31 cellular contexts compared by ENCODE assay signal in the genomic region with DNA sequence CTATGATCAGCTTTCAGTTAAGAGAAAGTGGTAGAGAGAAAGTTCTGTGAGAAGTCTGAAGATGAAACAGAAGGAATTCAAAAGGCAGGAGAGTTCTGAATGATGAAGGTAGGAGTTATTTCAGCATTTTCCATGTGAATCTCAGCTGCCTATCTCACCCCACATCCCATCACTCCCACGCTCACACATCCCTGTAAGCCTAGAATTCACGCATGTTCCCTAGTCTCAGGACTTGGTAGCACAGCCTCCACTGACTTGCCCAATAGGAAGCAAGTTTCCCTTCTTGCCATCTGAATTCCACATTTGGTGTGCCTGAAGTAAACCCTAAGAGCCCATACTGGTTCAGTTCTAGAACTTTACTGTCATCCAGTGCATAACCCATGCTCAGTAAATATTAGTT. TPM values are rescaled to one million over a fixed set of nuclear protein-coding genes. Genes with fewer than 3 reads are reported as not detected.
DNase-seq lines count a peak whose midpoint lies in the region; ATAC-seq, FAIRE-seq and TF ChIP-seq lines count a peak whose summit lies in the region.
"Had no signal": no experiment of that assay in that cellular context is flagged by ENCODE, and none has a peak within 500 bp of the region (broad histone marks: within the 10 kb centered on the region; RNA-seq: fewer than 3 reads in every experiment).

No MANE protein-coding gene starts in this region.

- H3K79me1 ChIP-seq in H1 (ENCODE audit: low read depth, low read length) (no peaks in the 10 kb centered on the region), mesendoderm (ENCODE audit: low read length) (no peaks in the 10 kb centered on the region)

- TF ChIP-seq EP300 in H1 (IDR thresholded peaks at IDR 0.05; ENCODE audit: borderline replicate concordance in 1 of 2, low read depth in 2 of 2, low read length in 2 of 2): no peak

- H3K4me3 Mint-ChIP-seq in GM23338 (no peak overlapping the region), MCF 10A (ENCODE audit: unreplicated experiment) (no peak overlapping the region)
- no peak overlapping the region for H3K4me3 Mint-ChIP-seq in stimulated activated effector memory CD8-positive, alpha-beta T cell treated with anti-CD3 and anti-CD28 coated beads, Interleukin-12 subunit alpha, Interleukin-12 subunit beta, amount 100 ng/mL, for 72 hours
- H3K4me3 Mint-ChIP-seq: CD4-positive, alpha-beta T cell; CD8-positive, alpha-beta T cell had no signal

- peaks cover 3% of the 10 kb centered on the region for H3K27me3 Mint-ChIP-seq in GM23338 (ENCODE audit: insufficient read depth, low read depth, poor library complexity)
- H3K27me3 Mint-ChIP-seq in MCF 10A (ENCODE audit: insufficient read depth, unreplicated experiment): no peaks in the 10 kb centered on the region

- H3K36me3 ChIP-seq in GM23338 (ENCODE audit: insufficient read depth) (no peaks in the 10 kb centered on the region), Loucy (ENCODE audit: insufficient read depth, low read length) (no peaks in the 10 kb centered on the region), H1 (ENCODE audit: control insufficient read depth in 2 of 4, insufficient read depth in 4 of 4, low read length in 3 of 4) (no peaks in the 10 kb centered on the region), mesendoderm (ENCODE audit: control insufficient read depth, insufficient read depth, low read length) (no peaks in the 10 kb centered on the region)
- H3K36me3 ChIP-seq: BE2C, BLaER1 had no signal

- ATAC-seq in GM23338 (no peak), GM18502 (IDR thresholded peaks at IDR 0.05; ENCODE audit: poor library complexity, unreplicated experiment) (no peak)
- ATAC-seq in stimulated activated effector memory CD8-positive, alpha-beta T cell treated with anti-CD3 and anti-CD28 coated beads, Interleukin-12 subunit alpha, Interleukin-12 subunit beta, amount 100 ng/mL, for 72 hours: no peak
- ATAC-seq: CD8-positive, alpha-beta T cell; GM12878 had no signal

- intact Hi-C loops in MCF 10A (cut with micrococcal nuclease): no loop called here

- H2BK20ac ChIP-seq in H1 (ENCODE audit: low read length): no peak overlapping the region

- POLR2A ChIA-PET in H1 (lab: Charles Lee; ENCODE audit: partially characterized antibody) (interaction anchor here (1.1 to 1.8 kb wide), 3 partner anchors 12 to 14 kb away, joined by 3 to 5 read pairs (median 5); no protein-coding TSS in a partner anchor), MCF 10A (lab: Yijun Ruan, JAX) (no interaction called here)

- no peak for TF ChIP-seq RAD21 in H1 (IDR thresholded peaks at IDR 0.05 in 1 of 2, conservative IDR thresholded peaks at IDR 0.05 in 1 of 2; ENCODE audit: low read depth in 2 of 2, low read length in 2 of 2)

- H4K20me1 ChIP-seq in GM23338 (replicated peaks; ENCODE audit: insufficient read depth): no peaks in the 10 kb centered on the region
- no peaks in the 10 kb centered on the region for H4K20me1 ChIP-seq in Loucy (ENCODE audit: insufficient read depth, low read length, poor library complexity, severe bottlenecking)
- H4K20me1 ChIP-seq in H1 (replicated peaks in 1 of 2; ENCODE audit: control insufficient read depth in 1 of 2, insufficient read depth in 2 of 2, low read length in 2 of 2): no peaks in the 10 kb centered on the region
- H4K20me1 ChIP-seq: BLaER1 had no signal

- H3K56ac ChIP-seq in H1 (replicated peaks; ENCODE audit: insufficient read length, low read depth, low read length) (no peak overlapping the region), mesendoderm (ENCODE audit: low read length) (peak overlapping the region; percentile 69)

- H3K9me2 ChIP-seq in GM23338 (ENCODE audit: insufficient read depth) (peaks cover 4% of the 10 kb centered on the region; the same call in 1 of the 2 replicates), Loucy (replicated peaks; ENCODE audit: low read depth, low read length) (no peaks in the 10 kb centered on the region)

- H2BK15ac ChIP-seq in H1 (ENCODE audit: low read length): 0 out of 2 replicates have a peak overlapping the region, but pooled peaks have one; percentile 62
- H2BK15ac ChIP-seq in mesendoderm (replicated peaks; ENCODE audit: low read depth): no peak overlapping the region

- 95% methylated on average over 2 of the region's 2 CpGs; no CpG with 5 or more reads in 1 of the 2 experiments for WGBS in H1 (ENCODE audit: extremely low coverage in 1 of 2, insufficient coverage in 1 of 2, insufficient read length in 1 of 2, insufficient replicate concordance in 2 of 2, low coverage in 1 of 2, low lambda C conversion rate in 2 of 2, missing lambda C conversion rate in 1 of 2), 2 experiments
- WGBS in mesendoderm (ENCODE audit: extremely low coverage, insufficient coverage, low lambda C conversion rate): no CpG with 5 or more reads among the region's 2 CpGs

- H3K4me2 ChIP-seq in GM23338: no peak overlapping the region
- H3K4me2 ChIP-seq in Loucy (ENCODE audit: low read depth, low read length, poor library complexity, severe bottlenecking): peak overlapping the region; percentile 61
- no peak overlapping the region for H3K4me2 ChIP-seq in H1 (ENCODE audit: insufficient read depth in 1 of 2, low read depth in 2 of 2, low read length in 2 of 2)
- H3K4me2 ChIP-seq in mesendoderm (ENCODE audit: low read length): no peak overlapping the region
- H3K4me2 ChIP-seq: BLaER1 had no signal

- H3K9me3 ChIP-seq in Loucy (ENCODE audit: insufficient read depth, low read depth, low read length) (peaks cover 11% of the 10 kb centered on the region; the same call in 1 of the 2 replicates), H1 (ENCODE audit: insufficient read depth in 2 of 2, low read depth in 1 of 2, low read length in 1 of 2) (0 out of 4 replicates have a peak, but pooled peaks cover 0 to 7% of the 10 kb centered on the region in 2 experiments)
- H3K9me3 ChIP-seq: BE2C had no signal

- H4K91ac ChIP-seq in H1 (replicated peaks; ENCODE audit: insufficient read length, low read length): no peak overlapping the region

- no peak overlapping the region for H3K27ac ChIP-seq in GM23338 (ENCODE audit: low read depth)
- no peak overlapping the region for H3K27ac ChIP-seq in H1 (ENCODE audit: low read depth, low read length)
- H3K27ac ChIP-seq in mesendoderm (ENCODE audit: low read depth, low read length): no peak overlapping the region
- H3K27ac ChIP-seq: BLaER1, C4-2B had no signal

- no peak for TF ChIP-seq CTCF in GM23338 (conservative IDR thresholded peaks at IDR 0.05; ENCODE audit: low read depth in 2 of 2)
- TF ChIP-seq CTCF in Loucy (conservative IDR thresholded peaks at IDR 0.05; ENCODE audit: low read length): no peak
- no peak for TF ChIP-seq CTCF in H1 (IDR thresholded peaks at IDR 0.05; ENCODE audit: control extremely low read depth in 1 of 3, insufficient read depth in 1 of 3, low read depth in 1 of 3, low read length in 3 of 3)
- TF ChIP-seq CTCF in MCF 10A (IDR thresholded peaks at IDR 0.05; ENCODE audit: unreplicated experiment): no peak

- no peak for FAIRE-seq in H1 (lab: Jason Lieb, UNC)
- FAIRE-seq: A204.1, GM12878, GM12892, GM19239 had no signal

- H3K36me3 Mint-ChIP-seq in GM23338 (ENCODE audit: low read depth) (peaks cover 13% of the 10 kb centered on the region; the same call in 2 of the 3 replicates), MCF 10A (ENCODE audit: insufficient read depth, unreplicated experiment) (no peaks in the 10 kb centered on the region)
- H3K36me3 Mint-ChIP-seq in stimulated activated effector memory CD8-positive, alpha-beta T cell treated with anti-CD3 and anti-CD28 coated beads, Interleukin-12 subunit alpha, Interleukin-12 subunit beta, amount 100 ng/mL, for 72 hours: no peaks in the 10 kb centered on the region
- H3K36me3 Mint-ChIP-seq: CD8-positive, alpha-beta T cell had no signal

- no peaks in the 10 kb centered on the region for H3F3A ChIP-seq in GM23338 (replicated peaks; ENCODE audit: low read depth)
- peaks cover 14% of the 10 kb centered on the region for H3F3A ChIP-seq in Loucy (ENCODE audit: low read depth)

- H3K23me2 ChIP-seq in H1 (ENCODE audit: low read depth, low read length): no peaks in the 10 kb centered on the region

- no peak overlapping the region for H3K23ac ChIP-seq in H1 (ENCODE audit: insufficient read length)
- H3K23ac ChIP-seq in mesendoderm (ENCODE audit: low read length): no peak overlapping the region

- no peak overlapping the region; the same call in 1 of the 2 replicates for H2BK12ac ChIP-seq in H1 (ENCODE audit: low read depth, low read length)

- TF ChIP-seq POLR2A in H1 (IDR thresholded peaks at IDR 0.05; ENCODE audit: control extremely low read depth in 1 of 2, low read depth in 2 of 2, low read length in 2 of 2): no peak

- H3K79me2 ChIP-seq in GM23338 (replicated peaks; ENCODE audit: insufficient read depth) (no peaks in the 10 kb centered on the region), Loucy (ENCODE audit: insufficient read depth, low read length) (no peaks in the 10 kb centered on the region), H1 (ENCODE audit: control insufficient read depth in 1 of 2, insufficient read depth in 2 of 2, low read length in 2 of 2) (no peaks in the 10 kb centered on the region), mesendoderm (ENCODE audit: control insufficient read depth, insufficient read depth, low read length) (no peaks in the 10 kb centered on the region)

- H3K9me3 Mint-ChIP-seq in GM23338 (peaks cover 13% of the 10 kb centered on the region; the same call in 2 of the 3 replicates), MCF 10A (ENCODE audit: unreplicated experiment) (peaks cover 8% of the 10 kb centered on the region)
- H3K9me3 Mint-ChIP-seq in stimulated activated effector memory CD8-positive, alpha-beta T cell treated with anti-CD3 and anti-CD28 coated beads, Interleukin-12 subunit alpha, Interleukin-12 subunit beta, amount 100 ng/mL, for 72 hours: peaks cover 5% of the 10 kb centered on the region

- no peak overlapping the region for H4K5ac ChIP-seq in H1 (ENCODE audit: insufficient read length, low read depth, low read length)
- H4K5ac ChIP-seq in mesendoderm (ENCODE audit: low read length): no peak overlapping the region

- no peak overlapping the region for H4K8ac ChIP-seq in H1 (ENCODE audit: extremely low read depth, insufficient read depth, low read length)
- H4K8ac ChIP-seq in mesendoderm (ENCODE audit: low read depth, low read length): no peak overlapping the region

- H3K4ac ChIP-seq in H1 (replicated peaks; ENCODE audit: insufficient read length, low read depth, low read length) (no peak overlapping the region), mesendoderm (ENCODE audit: low read depth, low read length) (no peak overlapping the region)

- DNase-seq in GM23338 (ENCODE audit: low spot score): no peak
- DNase-seq in H1 (ENCODE audit: low read depth in 1 of 2, low spot score in 2 of 2): no peak
- no peak for DNase-seq in mesendoderm
- no peak for DNase-seq in NCI-H1417 treated with DMSO at 0.1 percent for 48 hours (lab: John Stamatoyannopoulos, UW)
- DNase-seq in MCF 10A (ENCODE audit: unreplicated experiment): no peak
- no peak for DNase-seq in stimulated activated effector memory CD8-positive, alpha-beta T cell treated with anti-CD3 and anti-CD28 coated beads, Interleukin-12 subunit alpha, Interleukin-12 subunit beta, amount 100 ng/mL, for 72 hours (ENCODE audit: low spot score in 2 of 2)
- DNase-seq: 8988T; ACHN; BE2C; Caco-2; Calu3; CD4-positive, alpha-beta T cell; CD8-positive, alpha-beta T cell; DMS 273 treated with DMSO at 0.1 percent for 48 hours; DMS153; DMS53; DMS79; DND-41; EL; GDM1 had no signal

- CTCF ChIA-PET in H1 (lab: Charles Lee; ENCODE audit: partially characterized antibody): interaction anchor here (0.9 to 2.5 kb wide), 4 partner anchors 15 to 538 kb away, joined by 3 to 9 read pairs (median 4); no protein-coding TSS in a partner anchor
- CTCF ChIA-PET in MCF 10A (lab: Yijun Ruan, JAX): interaction anchor here (0.6 to 0.9 kb wide), 3 partner anchors 12 to 1225 kb away, joined by 4 to 5 read pairs (median 5); no protein-coding TSS in a partner anchor

- H3K18ac ChIP-seq in H1 (ENCODE audit: extremely low read depth, low read length): no peak overlapping the region
- no peak overlapping the region for H3K18ac ChIP-seq in mesendoderm (ENCODE audit: low read length)

- H3K4me3 ChIP-seq in GM23338 (no peak overlapping the region), Loucy (ENCODE audit: low read length, poor library complexity, severe bottlenecking) (peak overlapping the region; percentile 61), H1 (ENCODE audit: extremely low read depth in 1 of 4, insufficient read depth in 2 of 4, low read depth in 3 of 4, low read length in 4 of 4) (no peak overlapping the region), mesendoderm (ENCODE audit: low read length) (no peak overlapping the region)
- H3K4me3 ChIP-seq: BLaER1, GM12878 had no signal

- H2BK120ac ChIP-seq in H1 (replicated peaks; ENCODE audit: low read depth, low read length) (no peak overlapping the region), mesendoderm (ENCODE audit: low read depth, low read length) (no peak overlapping the region)

- H3K4me1 Mint-ChIP-seq in GM23338 (peaks cover 21% of the 10 kb centered on the region), MCF 10A (ENCODE audit: insufficient read depth, unreplicated experiment) (peaks cover 11% of the 10 kb centered on the region)
- no peaks in the 10 kb centered on the region for H3K4me1 Mint-ChIP-seq in stimulated activated effector memory CD8-positive, alpha-beta T cell treated with anti-CD3 and anti-CD28 coated beads, Interleukin-12 subunit alpha, Interleukin-12 subunit beta, amount 100 ng/mL, for 72 hours

- H3K27me3 ChIP-seq in GM23338 (ENCODE audit: insufficient read depth): no peaks in the 10 kb centered on the region
- H3K27me3 ChIP-seq in Loucy (ENCODE audit: insufficient read depth, low read length, poor library complexity, severe bottlenecking): no peaks in the 10 kb centered on the region
- peaks cover 0 to 2% (median 0%) of the 10 kb centered on the region in 4 experiments; a peak in 1 of 7 replicates for H3K27me3 ChIP-seq in H1 (replicated peaks in 1 of 4; ENCODE audit: control insufficient read depth in 3 of 4, extremely low read depth in 1 of 4, insufficient read depth in 3 of 4, low read length in 3 of 4)
- H3K27me3 ChIP-seq in mesendoderm (ENCODE audit: insufficient read depth, low read length, poor library complexity): no peaks in the 10 kb centered on the region
- H3K27me3 ChIP-seq: BE2C, BLaER1 had no signal

- H3K9ac ChIP-seq in Loucy (ENCODE audit: low read depth, low read length, poor library complexity, severe bottlenecking): peak overlapping the region; percentile 73
- no peak overlapping the region for H3K9ac ChIP-seq in H1 (replicated peaks in 1 of 4; ENCODE audit: extremely low read depth in 1 of 4, low read depth in 3 of 4, low read length in 3 of 4)
- no peak overlapping the region for H3K9ac ChIP-seq in mesendoderm (ENCODE audit: low read length)
- H3K9ac ChIP-seq: BLaER1 had no signal

- H3K14ac ChIP-seq in H1 (ENCODE audit: insufficient read length): no peak overlapping the region

- H2AK5ac ChIP-seq in H1 (ENCODE audit: low read depth, low read length) (no peak overlapping the region), mesendoderm (ENCODE audit: low read length) (peak overlapping the region; percentile 64)

- H3K4me1 ChIP-seq in GM23338 (ENCODE audit: insufficient read depth): peaks cover 3% of the 10 kb centered on the region; the same call in 1 of the 2 replicates
- peaks cover 51% of the 10 kb centered on the region for H3K4me1 ChIP-seq in Loucy (ENCODE audit: insufficient read depth, low read length, poor library complexity, severe bottlenecking)
- peaks cover 0 to 4% (median 1%) of the 10 kb centered on the region in 4 experiments; a peak in 2 of 7 replicates for H3K4me1 ChIP-seq in H1 (replicated peaks in 1 of 4; ENCODE audit: control insufficient read depth in 3 of 4, insufficient read depth in 4 of 4, low read length in 3 of 4)
- peaks cover 8% of the 10 kb centered on the region for H3K4me1 ChIP-seq in mesendoderm (ENCODE audit: control insufficient read depth, low read depth, low read length)
- H3K4me1 ChIP-seq: BE2C, BLaER1, Caco-2 had no signal

- no peak overlapping the region for H3K27ac Mint-ChIP-seq in GM23338
- no peak overlapping the region for H3K27ac Mint-ChIP-seq in MCF 10A (ENCODE audit: low read depth, unreplicated experiment)
- H3K27ac Mint-ChIP-seq in stimulated activated effector memory CD8-positive, alpha-beta T cell treated with anti-CD3 and anti-CD28 coated beads, Interleukin-12 subunit alpha, Interleukin-12 subunit beta, amount 100 ng/mL, for 72 hours: no peak overlapping the region
- H3K27ac Mint-ChIP-seq: CD4-positive, alpha-beta T cell; CD8-positive, alpha-beta T cell had no signal

- H2AFZ ChIP-seq in GM23338 (peak overlapping the region; percentile 44; the same call in 1 of the 2 replicates), Loucy (ENCODE audit: low read length) (peak overlapping the region; percentile 29; the same call in 1 of the 2 replicates), H1 (ENCODE audit: low read length) (no peak overlapping the region)

- BruUV-seq in MCF 10A (replicated peaks; lab: Mats Ljungman, UMichigan): no TSS peak

- no peak overlapping the region for H2BK5ac ChIP-seq in H1 (ENCODE audit: low read depth, low read length)
- H2BK5ac ChIP-seq in mesendoderm (ENCODE audit: low read length): no peak overlapping the region

RNA-seq across cellular contexts. Expression of a gene that starts 56.6 kb away (rescaled TPM):
- total RNA-seq in GM23338 (2014; rRNA removed; shearing (Covaris generic)): 0.08 and 0.17 TPM in 2 replicates
- 0.23 and 0.40 TPM in 2 replicates for polyA plus RNA-seq in GM23338 (2016; fragmentation: Nextera tagmentation; extraction: Ambion mirVana)
- 0.22 and 0.34 TPM in 2 replicates for total RNA-seq in H1 (2021; fragmentation: NEBNext Ultra II Directional; extraction: Animal tissue kit (Norgen Biotek cat#: 25700))
- polyA plus RNA-seq in H1 (2011; rRNA removed): 0.09 and 0.14 TPM in 2 replicates
- 0.18 TPM for polyA plus RNA-seq in H1 (2011; cell fraction: cytosol; rRNA removed)
- 0.26 TPM for polyA plus RNA-seq in H1 (2011; cell fraction: nucleus; rRNA removed)
- 0.37 to 0.55 TPM (median 0.52 TPM) in 4 replicates for polyA plus RNA-seq in H1 (2012, experiment 1 of 2)
- 0.04 TPM for polyA plus RNA-seq in H1 (2012, experiment 2 of 2)
- polyA plus RNA-seq in H1 (2013, experiment 1 of 2): 0.10 TPM
- 0.11 TPM for polyA plus RNA-seq in H1 (2013, experiment 2 of 2)
- polyA minus RNA-seq in H1 (2011; rRNA and poly(A)+ RNA removed): 0.15 and 0.47 TPM in 2 replicates
- 1.1 TPM for polyA minus RNA-seq in H1 (2011; cell fraction: cytosol; rRNA and poly(A)+ RNA removed)
- 0.10 TPM for polyA minus RNA-seq in H1 (2011; cell fraction: nucleus; rRNA and poly(A)+ RNA removed)
- polyA plus RNA-seq in mesendoderm (2013, experiment 1 of 2): 0.10 TPM
- 0.07 TPM for polyA plus RNA-seq in mesendoderm (2013, experiment 2 of 2)
- total RNA-seq in MCF 10A (2022): not detected in 2 replicates
- total RNA-seq: A673; Caco-2; Calu3; CD4-positive, alpha-beta T cell; CD8-positive, alpha-beta T cell; Daoy had no signal
- polyA plus RNA-seq: AG04450 had no signal
